Comparison of ENCODE assay signal across 8 cellular contexts in genomic region chr17:47621293-47622178, GRCh38. TPM values are rescaled to one million over a fixed set of nuclear protein-coding genes. Genes with fewer than 3 reads are reported as not detected.
DNase-seq lines count a peak whose midpoint lies in the region; ATAC-seq and TF ChIP-seq lines count a peak whose summit lies in the region.

No MANE protein-coding gene starts in this region.

- peak overlapping the region in 1 of 2 donors; percentile 2 for H3K4me3 ChIP-seq in ascending aorta
- no peak overlapping the region for H3K4me3 ChIP-seq in thymus (ENCODE audit: low read length)

- no peaks in the 10 kb centered on the region for H3K9me3 ChIP-seq in ascending aorta
- no peaks in the 10 kb centered on the region for H3K9me3 ChIP-seq in thymus (ENCODE audit: control insufficient read depth)

- TF ChIP-seq CTCF in 22Rv1 (IDR thresholded peaks at IDR 0.05) (peak; percentile 9; the same call in 1 of the 2 replicates), ascending aorta (IDR thresholded peaks at IDR 0.05) (no peak), glutamatergic neuron (IDR thresholded peaks at IDR 0.05; ENCODE audit: partially characterized antibody, unreplicated experiment) (no peak)

- H3K27ac ChIP-seq in 22Rv1 = no peak overlapping the region; the same call in 1 of the 2 replicates
- H3K27ac ChIP-seq in ascending aorta = peak overlapping the region; percentile 72 to 79
- peak overlapping the region; percentile 60 for H3K27ac ChIP-seq in thymus (ENCODE audit: low read depth)

- peaks cover 3% of the 10 kb centered on the region for H3K27me3 Mint-ChIP-seq in glutamatergic neuron (ENCODE audit: unreplicated experiment)

- no peak for ATAC-seq in HG03025 (IDR thresholded peaks at IDR 0.05; ENCODE audit: low FRiP score, unreplicated experiment)

- DNase-seq in HPDE6-E6E7 (ENCODE audit: extremely low spot score) (peak; percentile 91), ascending aorta (ENCODE audit: low spot score in 2 of 2) (no peak), iris pigment epithelial cell (ENCODE audit: low read depth) (peak; percentile 96), glutamatergic neuron (no peak), NCI-H1694 (lab: John Stamatoyannopoulos, UW) (no peak)

- intact Hi-C loops in ascending aorta (cut with DNase I) = no loop called here

- H3K36me3 ChIP-seq in ascending aorta (peaks cover 36 to 41% of the 10 kb centered on the region in 2 donors), thymus (ENCODE audit: control insufficient read depth, insufficient read depth) (peaks cover 35% of the 10 kb centered on the region)

- WGBS in thymus = 94% methylated on average over 9 of the region's 9 CpGs

- no peaks in the 10 kb centered on the region for H3K36me3 Mint-ChIP-seq in glutamatergic neuron (ENCODE audit: unreplicated experiment)

- no peaks in the 10 kb centered on the region for H3K4me1 Mint-ChIP-seq in glutamatergic neuron (ENCODE audit: low read depth, unreplicated experiment)

- H3K9me3 Mint-ChIP-seq in glutamatergic neuron (ENCODE audit: unreplicated experiment) = no peaks in the 10 kb centered on the region

- H3K4me3 Mint-ChIP-seq in glutamatergic neuron (ENCODE audit: unreplicated experiment) = no peak overlapping the region

- H3K4me1 ChIP-seq in ascending aorta (peaks cover 0 to 26% of the 10 kb centered on the region in 2 donors), thymus (ENCODE audit: control insufficient read depth, insufficient read depth, low read length) (no peaks in the 10 kb centered on the region)

- H3K27me3 ChIP-seq in ascending aorta (no peaks in the 10 kb centered on the region), thymus (ENCODE audit: control insufficient read depth, insufficient read depth) (no peaks in the 10 kb centered on the region)

- H3K27ac Mint-ChIP-seq in glutamatergic neuron (ENCODE audit: unreplicated experiment) = no peak overlapping the region

RNA-seq across cellular contexts. Expression of gene KPNB1, which starts 28.2 kb away (rescaled TPM):
- total RNA-seq in ascending aorta (261 TPM), glutamatergic neuron (ENCODE audit: unreplicated experiment) (350 TPM)
- polyA plus RNA-seq in thymus = 91.3 TPM

Comparison
In these comparisons a context has a peak if more than half of its experiments do, and no peak if none do; other contexts are left out.
1. DNase-seq: peak in HPDE6-E6E7 (single experiment) and iris pigment epithelial cell (single experiment); none in ascending aorta (0 of 2), glutamatergic neuron (single experiment) and NCI-H1694 (single experiment).